Comparison of ENCODE assay signal across 9 cellular contexts in the genomic region with DNA sequence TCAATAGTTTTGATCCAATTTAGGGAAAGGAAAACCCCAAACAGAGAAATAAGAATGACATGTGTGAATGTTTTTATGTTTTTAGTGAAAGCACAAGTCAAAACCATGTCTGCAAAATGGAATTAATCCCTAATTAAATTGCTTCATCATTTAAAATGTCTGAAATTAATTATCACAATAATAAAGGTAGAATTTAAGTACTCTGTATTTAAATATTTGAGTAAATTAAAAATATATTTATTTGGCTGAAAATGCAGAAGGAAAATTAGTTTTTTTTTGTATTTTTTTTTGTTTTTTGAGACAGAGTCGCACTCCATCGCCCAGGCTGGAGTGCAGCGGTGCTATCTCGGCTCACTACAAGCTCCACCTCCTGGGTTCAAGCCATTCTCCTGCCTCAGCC.
"Had no signal": no experiment of that assay in that cellular context is flagged by ENCODE, and none has a peak within 500 bp of the region (broad histone marks: within the 10 kb centered on the region; RNA-seq: fewer than 3 reads in every experiment).

No MANE protein-coding gene starts in this region.

- H3K4me3 Mint-ChIP-seq: GM23338, H9, IgD-negative memory B cell had no signal

- H3K9me3 Mint-ChIP-seq: GM23338 had no signal

- DNase-seq: H9, HCEC 1CT, KBM-7 had no signal

- ATAC-seq: GM23338, HepG2 had no signal

- H3K27ac Mint-ChIP-seq: GM23338, H9, IgD-negative memory B cell had no signal

- H3K27me3 Mint-ChIP-seq: IgD-negative memory B cell had no signal

- H3K4me3 ChIP-seq: GM23338 had no signal

- H3K27ac ChIP-seq: HL-60 had no signal

- FAIRE-seq: H1, H54, HepG2 had no signal
